Comparison of ENCODE assay signal across 14 cellular contexts in the genomic region with DNA sequence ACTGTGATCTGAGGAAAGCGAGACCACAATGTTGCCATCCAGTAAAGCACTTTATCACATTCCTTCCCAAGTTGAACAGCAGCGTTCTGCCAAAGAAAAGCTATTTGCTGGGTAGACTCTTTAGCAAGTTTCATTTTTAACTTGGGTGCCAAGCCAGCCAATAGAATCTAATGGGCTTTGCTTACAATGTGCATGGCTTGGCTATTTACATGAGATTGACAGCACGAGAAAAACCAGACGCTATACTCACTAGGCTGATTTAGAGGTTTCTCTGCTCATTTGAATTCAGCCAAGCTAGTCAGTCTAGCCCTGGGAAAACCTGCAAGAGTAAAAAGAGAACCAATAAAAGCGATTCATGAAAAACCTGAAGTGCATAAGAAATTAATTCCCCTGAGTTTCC.
A peak's percentile ranks its signal among the peaks of the same experiment; 100 is the strongest.
DNase-seq lines count a peak whose midpoint lies in the region; ATAC-seq and TF ChIP-seq lines count a peak whose summit lies in the region.
"Had no signal": no experiment of that assay in that cellular context is flagged by ENCODE, and none has a peak within 500 bp of the region (broad histone marks: within the 10 kb centered on the region; RNA-seq: fewer than 3 reads in every experiment).

No MANE protein-coding gene starts in this region.

- intact Hi-C loops in natural killer cell (cut with micrococcal nuclease), result no loop called here
- intact Hi-C loops in CD4-positive, alpha-beta memory T cell (cut with micrococcal nuclease), result no loop called here

- no peaks in the 10 kb centered on the region for H3K9me3 Mint-ChIP-seq in natural killer cell
- peaks cover 0 to 2% (median 0%) of the 10 kb centered on the region in 8 donors for H3K9me3 Mint-ChIP-seq in CD4-positive, alpha-beta memory T cell

- ATAC-seq in HG03280 (IDR thresholded peaks at IDR 0.05; ENCODE audit: unreplicated experiment), result peak; percentile 25
- peak; percentile 60 for ATAC-seq in thoracic aorta (ENCODE audit: insufficient number of reproducible peaks, low FRiP score, low read depth)
- no peak for ATAC-seq in natural killer cell
- ATAC-seq: activated CD8-positive, alpha-beta memory T cell treated with anti-CD3 and anti-CD28 coated beads, Interleukin-2, amount 10 ng/mL, durations not matched to agents 7 days and 5 days; sciatic nerve had no signal

- H3K4me3 Mint-ChIP-seq in natural killer cell, result no peak overlapping the region
- no peak overlapping the region for H3K4me3 Mint-ChIP-seq in CD4-positive, alpha-beta memory T cell
- H3K4me3 Mint-ChIP-seq: activated CD8-positive, alpha-beta memory T cell treated with anti-CD3 and anti-CD28 coated beads, Interleukin-2, amount 10 ng/mL, durations not matched to agents 7 days and 5 days; activated naive CD8-positive, alpha-beta T cell had no signal

- peaks cover 25 to 40% of the 10 kb centered on the region in 2 donors for H3K27me3 Mint-ChIP-seq in natural killer cell (ENCODE audit: low read depth in 2 of 2)
- H3K27me3 Mint-ChIP-seq in CD4-positive, alpha-beta memory T cell, result peaks cover 2 to 10% of the 10 kb centered on the region in 2 donors
- H3K27me3 Mint-ChIP-seq: activated naive CD8-positive, alpha-beta T cell had no signal

- peak overlapping the region; percentile 67 to 70 for H3K27ac ChIP-seq in thoracic aorta
- H3K27ac ChIP-seq in CD4-positive, alpha-beta memory T cell (ENCODE audit: low read depth, low read length), result no peak overlapping the region
- H3K27ac ChIP-seq: VCaP had no signal

- DNase-seq in choroid plexus epithelial cell (ENCODE audit: low read depth) (peak; percentile 24), medulla oblongata (ENCODE audit: extremely low spot score) (peak; percentile 8), thoracic aorta (ENCODE audit: low spot score) (no peak), natural killer cell (no peak), NCI-H1092 (lab: John Stamatoyannopoulos, UW) (no peak)
- no peak for DNase-seq in CD4-positive, alpha-beta memory T cell
- DNase-seq in activated CD4-positive, alpha-beta T cell treated with anti-CD3 and anti-CD28 coated beads for 1 hour, result no peak
- DNase-seq: activated CD8-positive, alpha-beta memory T cell treated with anti-CD3 and anti-CD28 coated beads, Interleukin-2, amount 10 ng/mL, durations not matched to agents 7 days and 5 days; GDM1; NCI-H226 had no signal

- H3K4me3 ChIP-seq in choroid plexus epithelial cell (ENCODE audit: low read depth, low read length), result no peak overlapping the region
- H3K4me3 ChIP-seq in thoracic aorta, result peak overlapping the region; percentile 36
- H3K4me3 ChIP-seq in CD4-positive, alpha-beta memory T cell (ENCODE audit: low read length in 2 of 2), result no peak overlapping the region

- peaks cover 17 to 61% of the 10 kb centered on the region in 2 donors for H3K4me1 ChIP-seq in thoracic aorta (ENCODE audit: control insufficient read depth in 1 of 2, low read depth in 2 of 2)
- H3K4me1 ChIP-seq in CD4-positive, alpha-beta memory T cell (ENCODE audit: insufficient read depth, low read length), result no peaks in the 10 kb centered on the region

- CTCF ChIA-PET in CD4-positive, alpha-beta memory T cell (lab: Charles Lee; ENCODE audit: partially characterized antibody), result no interaction called here

- H3K4me1 Mint-ChIP-seq in natural killer cell, result peaks cover 1% of the 10 kb centered on the region in 2 donors
- H3K4me1 Mint-ChIP-seq in CD4-positive, alpha-beta memory T cell, result peaks cover 0 to 2% (median under 1%) of the 10 kb centered on the region in 4 donors

- POLR2A ChIA-PET in CD4-positive, alpha-beta memory T cell (lab: Charles Lee; ENCODE audit: partially characterized antibody), result no interaction called here

- TF ChIP-seq CTCF in choroid plexus epithelial cell (conservative IDR thresholded peaks at IDR 0.05; ENCODE audit: low read depth, low read length) (no peak), thoracic aorta (IDR thresholded peaks at IDR 0.05) (no peak), natural killer cell (IDR thresholded peaks at IDR 0.05) (no peak)

- H3K27me3 ChIP-seq in thoracic aorta (replicated peaks; ENCODE audit: insufficient read depth), result no peaks in the 10 kb centered on the region
- no peaks in the 10 kb centered on the region for H3K27me3 ChIP-seq in CD4-positive, alpha-beta memory T cell (ENCODE audit: insufficient read depth, low read length)

- no peaks in the 10 kb centered on the region for H3K36me3 Mint-ChIP-seq in natural killer cell
- H3K36me3 Mint-ChIP-seq in CD4-positive, alpha-beta memory T cell, result no peaks in the 10 kb centered on the region
- H3K36me3 Mint-ChIP-seq: activated CD8-positive, alpha-beta memory T cell treated with anti-CD3 and anti-CD28 coated beads, Interleukin-2, amount 10 ng/mL, durations not matched to agents 7 days and 5 days; activated naive CD8-positive, alpha-beta T cell had no signal

- H3K27ac Mint-ChIP-seq in natural killer cell, result no peak overlapping the region
- no peak overlapping the region for H3K27ac Mint-ChIP-seq in CD4-positive, alpha-beta memory T cell
- H3K27ac Mint-ChIP-seq: activated CD8-positive, alpha-beta memory T cell treated with anti-CD3 and anti-CD28 coated beads, Interleukin-2, amount 10 ng/mL, durations not matched to agents 7 days and 5 days; activated naive CD8-positive, alpha-beta T cell had no signal

- no peaks in the 10 kb centered on the region for H3K36me3 ChIP-seq in thoracic aorta
- no peaks in the 10 kb centered on the region for H3K36me3 ChIP-seq in CD4-positive, alpha-beta memory T cell (ENCODE audit: insufficient read depth, low read length)

- no peaks in the 10 kb centered on the region for H3K9me3 ChIP-seq in thoracic aorta
- no peaks in the 10 kb centered on the region for H3K9me3 ChIP-seq in CD4-positive, alpha-beta memory T cell (ENCODE audit: control insufficient read depth in 1 of 2, low read length in 2 of 2)

Comparison
In these comparisons a context has a peak if more than half of its experiments do, and no peak if none do; other contexts are left out.
1. ATAC-seq: peak in HG03280 (single experiment) and thoracic aorta (single experiment); none in natural killer cell (0 of 3).
2. DNase-seq: peak in choroid plexus epithelial cell (single experiment) and medulla oblongata (single experiment); none in thoracic aorta (single experiment), natural killer cell (single experiment), CD4-positive, alpha-beta memory T cell (0 of 5), NCI-H1092 (single experiment) and activated CD4-positive, alpha-beta T cell treated with anti-CD3 and anti-CD28 coated beads for 1 hour (single experiment).